Comparison of ENCODE assay signal across 9 cellular contexts in genomic region chrX:65587616-65588526, GRCh38. TPM values are rescaled to one million over a fixed set of nuclear protein-coding genes. Genes with fewer than 3 reads are reported as not detected.
A peak's percentile ranks its signal among the peaks of the same experiment; 100 is the strongest.
DNase-seq lines count a peak whose midpoint lies in the region; ATAC-seq, FAIRE-seq and TF ChIP-seq lines count a peak whose summit lies in the region.
"Had no signal": no experiment of that assay in that cellular context is flagged by ENCODE, and none has a peak within 500 bp of the region (broad histone marks: within the 10 kb centered on the region; RNA-seq: fewer than 3 reads in every experiment).

No MANE protein-coding gene starts in this region.

- TF ChIP-seq POLR2A in thyroid gland (IDR thresholded peaks at IDR 0.05): no peak

- H3K4me3 Mint-ChIP-seq in astrocyte (ENCODE audit: unreplicated experiment): no peak overlapping the region
- no peak overlapping the region for H3K4me3 Mint-ChIP-seq in T-helper 17 cell

- H3K9me3 ChIP-seq in astrocyte (ENCODE audit: insufficient read depth, low read depth, low read length): no peaks in the 10 kb centered on the region
- no peaks in the 10 kb centered on the region for H3K9me3 ChIP-seq in keratinocyte (ENCODE audit: control insufficient read depth, low read depth, low read length)
- no peaks in the 10 kb centered on the region for H3K9me3 ChIP-seq in thyroid gland
- no peaks in the 10 kb centered on the region for H3K9me3 ChIP-seq in T-helper 17 cell (ENCODE audit: control insufficient read depth, low read length, poor library complexity, severe bottlenecking)
- H3K9me3 ChIP-seq: HAP-1 had no signal

- no peak for DNase-seq in astrocyte (ENCODE audit: low read depth)
- no peak for DNase-seq in keratinocyte (ENCODE audit: low read depth, low spot score)
- peak; percentile 77 to 81 for DNase-seq in thyroid gland
- no peak for DNase-seq in cerebellar cortex (ENCODE audit: low spot score)
- DNase-seq in T-helper 17 cell: no peak
- no peak for DNase-seq in cerebellar nuclear complex (lab: John Stamatoyannopoulos, UW)
- DNase-seq in HPDE6-E6E7 (ENCODE audit: extremely low spot score): no peak

- peaks cover 7% of the 10 kb centered on the region for H3K27me3 Mint-ChIP-seq in astrocyte (ENCODE audit: low read depth, unreplicated experiment)
- no peaks in the 10 kb centered on the region for H3K27me3 Mint-ChIP-seq in T-helper 17 cell

- TF ChIP-seq EP300 in Ishikawa (IDR thresholded peaks at IDR 0.05; ENCODE audit: borderline replicate concordance): no peak

- TF ChIP-seq RAD21 in Ishikawa (IDR thresholded peaks at IDR 0.05; ENCODE audit: low read depth): no peak

- H3K9me3 Mint-ChIP-seq in astrocyte (ENCODE audit: unreplicated experiment): no peaks in the 10 kb centered on the region

- no peaks in the 10 kb centered on the region for H3K79me2 ChIP-seq in astrocyte (ENCODE audit: insufficient read depth, low read length)
- H3K79me2 ChIP-seq in keratinocyte (ENCODE audit: control insufficient read depth, insufficient read depth, low read length): no peaks in the 10 kb centered on the region

- no peak overlapping the region for H3K9ac ChIP-seq in astrocyte (ENCODE audit: low read length)
- H3K9ac ChIP-seq in keratinocyte (ENCODE audit: control insufficient read depth, extremely low read depth, insufficient read depth, low read length): no peak overlapping the region

- 2 to 19% methylated on average over 2 to 9 of the region's 10 CpGs for WGBS in thyroid gland, 2 donors

- FAIRE-seq in astrocyte (lab: Jason Lieb, UNC) (no peak), keratinocyte (lab: Jason Lieb, UNC) (no peak)

- H3K4me3 ChIP-seq in astrocyte (ENCODE audit: insufficient read depth, low read depth, low read length) (no peak overlapping the region), keratinocyte (ENCODE audit: control insufficient read depth in 2 of 3, extremely low read depth in 1 of 3, insufficient read depth in 2 of 3, low read depth in 1 of 3, low read length in 3 of 3) (peak overlapping the region in 2 of 3 experiments; percentile 10 to 12), thyroid gland (replicated peaks in 1 of 3) (no peak overlapping the region)
- H3K4me3 ChIP-seq: HAP-1 had no signal

- H3K27ac ChIP-seq in astrocyte (ENCODE audit: low read depth, low read length) (no peak overlapping the region), keratinocyte (ENCODE audit: control insufficient read depth, insufficient read depth, low read length) (no peak overlapping the region), thyroid gland (peak overlapping the region in 2 of 3 donors; percentile 5 to 8)

- TF ChIP-seq CTCF in astrocyte (IDR thresholded peaks at IDR 0.05; ENCODE audit: insufficient read depth, low read depth, low read length) (no peak), keratinocyte (optimal IDR thresholded peaks at IDR 0.05 in 1 of 3, IDR thresholded peaks at IDR 0.05 in 1 of 3, conservative IDR thresholded peaks at IDR 0.05 in 1 of 3; ENCODE audit: extremely low read depth in 1 of 3, insufficient read depth in 2 of 3, low read length in 3 of 3) (no peak), thyroid gland (IDR thresholded peaks at IDR 0.05) (no peak)

- H3K4me1 Mint-ChIP-seq in astrocyte (ENCODE audit: low read depth, unreplicated experiment) (no peaks in the 10 kb centered on the region), T-helper 17 cell (peaks cover 2% of the 10 kb centered on the region)

- intact Hi-C loops in thyroid gland (cut with DNase I): no loop called here

- H3K36me3 Mint-ChIP-seq in astrocyte (ENCODE audit: low read depth, unreplicated experiment) (no peaks in the 10 kb centered on the region), T-helper 17 cell (ENCODE audit: low read depth) (no peaks in the 10 kb centered on the region)

- peak overlapping the region; percentile 33 for H3K4me2 ChIP-seq in astrocyte (ENCODE audit: low read length)
- H3K4me2 ChIP-seq in keratinocyte (ENCODE audit: control insufficient read depth, extremely low read depth, insufficient read depth, low read depth, low read length): peak overlapping the region; percentile 41

- H2AFZ ChIP-seq in astrocyte (ENCODE audit: low read depth, low read length): peak overlapping the region; percentile 34
- H2AFZ ChIP-seq in keratinocyte (ENCODE audit: control insufficient read depth, low read length): peak overlapping the region; percentile 48

- H3K36me3 ChIP-seq in astrocyte (ENCODE audit: insufficient read depth, low read length) (no peaks in the 10 kb centered on the region), keratinocyte (ENCODE audit: control insufficient read depth in 2 of 2, extremely low read depth in 1 of 2, insufficient read depth in 2 of 2, low read length in 2 of 2) (no peaks in the 10 kb centered on the region), thyroid gland (no peaks in the 10 kb centered on the region)
- H3K36me3 ChIP-seq: HAP-1 had no signal

- H4K20me1 ChIP-seq in astrocyte (ENCODE audit: insufficient read depth, low read length) (no peaks in the 10 kb centered on the region), keratinocyte (ENCODE audit: control insufficient read depth, extremely low read depth, insufficient read depth, low read length) (no peaks in the 10 kb centered on the region)

- dilution Hi-C loops in keratinocyte (cut with MboI; ENCODE audit: extremely low pct_ligation_motif_present, low sequenced_read_pairs): no loop called here

- no peak overlapping the region for H3K27ac Mint-ChIP-seq in astrocyte (ENCODE audit: unreplicated experiment)
- H3K27ac Mint-ChIP-seq in T-helper 17 cell: no peak overlapping the region

- no peak for ATAC-seq in T-helper 17 cell

- H3K27me3 ChIP-seq in astrocyte (ENCODE audit: insufficient read depth, low read length) (no peaks in the 10 kb centered on the region), keratinocyte (ENCODE audit: control insufficient read depth, extremely low read depth, insufficient read depth, low read length) (no peaks in the 10 kb centered on the region), thyroid gland (no peaks in the 10 kb centered on the region)

- no peaks in the 10 kb centered on the region for H3K9me1 ChIP-seq in keratinocyte (ENCODE audit: control insufficient read depth, extremely low read depth, insufficient read depth, low read length)

- no peaks in the 10 kb centered on the region for H3K4me1 ChIP-seq in astrocyte (ENCODE audit: insufficient read depth, low read length)
- H3K4me1 ChIP-seq in keratinocyte (ENCODE audit: control insufficient read depth, extremely low read depth, insufficient read depth, low read length): peaks cover 9% of the 10 kb centered on the region
- peaks cover 0 to 25% of the 10 kb centered on the region in 2 donors for H3K4me1 ChIP-seq in thyroid gland
- H3K4me1 ChIP-seq: HAP-1 had no signal

TF ChIP-seq in Ishikawa, 13 proteins besides CTCF, POLR2A, EP300 and RAD21:
- no peak for TF ChIP-seq MAX (IDR thresholded peaks at IDR 0.05)
- peak; percentile 63 for TF ChIP-seq NFIC (IDR thresholded peaks at IDR 0.05)

RNA-seq across cellular contexts. Expression of gene LAS1L, which starts 53.3 kb away (rescaled TPM):
- total RNA-seq in astrocyte: 28.8 and 35.4 TPM in 2 replicates
- 40.4 to 44.8 TPM (median 41.1 TPM) in 3 replicates for polyA plus RNA-seq in keratinocyte
- 19.9 TPM for polyA plus RNA-seq in keratinocyte (2011; ENCODE audit: low read depth)
- polyA plus RNA-seq in keratinocyte (2011; cell fraction: cytosol; rRNA removed): 36.5 and 44.3 TPM in 2 replicates
- 58.0 and 65.5 TPM in 2 replicates for polyA plus RNA-seq in keratinocyte (2011; cell fraction: nucleus; rRNA removed)
- polyA plus RNA-seq in keratinocyte (2012; ENCODE audit: low replicate concordance): 22.8 and 44.3 TPM in 2 replicates
- 24.8 to 33.7 TPM (median 32.5 TPM) in 3 replicates for polyA minus RNA-seq in keratinocyte
- 18.2 TPM for polyA minus RNA-seq in keratinocyte (2011; cell fraction: cytosol; rRNA and poly(A)+ RNA removed)
- 16.9 and 26.8 TPM in 2 replicates for polyA minus RNA-seq in keratinocyte (2011; cell fraction: nucleus; rRNA and poly(A)+ RNA removed)
- 10 to 100 TPM; 16.4 to 23.3 (median 19.2) TPM for total RNA-seq in thyroid gland
- total RNA-seq in T-helper 17 cell: 10 to 100 TPM; 33.6 to 40.2 TPM

Comparison
In these comparisons a context has a peak if more than half of its experiments do, and no peak if none do; other contexts are left out.
1. DNase-seq: peak in thyroid gland (2 of 2); none in astrocyte (single experiment), keratinocyte (single experiment), cerebellar cortex (single experiment), T-helper 17 cell (0 of 3), cerebellar nuclear complex (0 of 2) and HPDE6-E6E7 (single experiment).
2. H3K27ac ChIP-seq: peak in thyroid gland (2 of 3); none in astrocyte (single experiment) and keratinocyte (single experiment).
3. H3K4me3 ChIP-seq: peak in keratinocyte (2 of 3); none in astrocyte (single experiment) and thyroid gland (0 of 3).